13 cellular contexts compared by ENCODE assay signal in genomic region chr5:76326559-76327351, GRCh38.
A peak's percentile ranks its signal among the peaks of the same experiment; 100 is the strongest.
DNase-seq lines count a peak whose midpoint lies in the region; ATAC-seq and TF ChIP-seq lines count a peak whose summit lies in the region.
"Had no signal": no experiment of that assay in that cellular context is flagged by ENCODE, and none has a peak within 500 bp of the region (broad histone marks: within the 10 kb centered on the region; RNA-seq: fewer than 3 reads in every experiment).

No MANE protein-coding gene starts in this region.

- peaks cover 72% of the 10 kb centered on the region for H3K4me1 ChIP-seq in CD8-positive, alpha-beta memory T cell (ENCODE audit: insufficient read depth, low read length)
- H3K4me1 ChIP-seq in Loucy (ENCODE audit: insufficient read depth, low read length, poor library complexity, severe bottlenecking) (peaks cover 59% of the 10 kb centered on the region), endodermal cell (ENCODE audit: control insufficient read depth, insufficient read depth, low read length) (peaks cover 38% of the 10 kb centered on the region), neuron (ENCODE audit: insufficient read depth, low read length) (peaks cover 26% of the 10 kb centered on the region), psoas muscle (peaks cover 3% of the 10 kb centered on the region)

- no peaks in the 10 kb centered on the region for H3K36me3 ChIP-seq in CD8-positive, alpha-beta memory T cell (ENCODE audit: insufficient read depth, low read length)
- no peaks in the 10 kb centered on the region for H3K36me3 ChIP-seq in Loucy (ENCODE audit: insufficient read depth, low read length)
- H3K36me3 ChIP-seq in endodermal cell (ENCODE audit: control insufficient read depth, insufficient read depth, low read length) = no peaks in the 10 kb centered on the region
- H3K36me3 ChIP-seq in neuron (ENCODE audit: insufficient read depth, low read length) = no peaks in the 10 kb centered on the region
- H3K36me3 ChIP-seq in psoas muscle (ENCODE audit: insufficient read depth in 1 of 2, low read depth in 1 of 2) = no peaks in the 10 kb centered on the region
- H3K36me3 ChIP-seq: heart left ventricle, thyroid gland had no signal

- 9 to 11% methylated on average over 8 to 12 of the region's 12 CpGs for WGBS in endodermal cell (ENCODE audit: insufficient coverage in 1 of 2, insufficient read length in 1 of 2), 2 experiments
- WGBS in psoas muscle, 3 donors = 16 to 19% (median 19%) methylated on average over 12 of the region's 12 CpGs

- DNase-seq in CD8-positive, alpha-beta memory T cell = peak in 1 of 5 donors; percentile 5
- peak; percentile 87 for DNase-seq in endodermal cell
- DNase-seq in NCI-H1694 treated with DMSO at 0.1 percent for 48 hours (lab: John Stamatoyannopoulos, UW) = no peak
- no peak for DNase-seq in SIG-M5 treated with dmso at 0.1 percent for 504 hours (lab: John Stamatoyannopoulos, UW; ENCODE audit: unreplicated experiment)
- DNase-seq in psoas muscle = no peak
- DNase-seq: Karpas-422, naive B cell, NCI-H510A had no signal

- no peak overlapping the region for H2AFZ ChIP-seq in Loucy (ENCODE audit: low read length)
- H2AFZ ChIP-seq in neuron (ENCODE audit: low read depth, low read length) = peak overlapping the region; percentile 55

- ATAC-seq in HG03439 (IDR thresholded peaks at IDR 0.05; ENCODE audit: unreplicated experiment) (no peak), psoas muscle (no peak)

- intact Hi-C loops in psoas muscle (cut with DNase I) = no loop called here

- peaks cover 2 to 8% (median 3%) of the 10 kb centered on the region in 5 donors for H3K9me3 Mint-ChIP-seq in CD8-positive, alpha-beta memory T cell
- peaks cover 19% of the 10 kb centered on the region for H3K9me3 Mint-ChIP-seq in endodermal cell

- H3K4me1 Mint-ChIP-seq in CD8-positive, alpha-beta memory T cell = peaks cover 76 to 89% (median 88%) of the 10 kb centered on the region in 3 donors
- H3K4me1 Mint-ChIP-seq in endodermal cell = peaks cover 64% of the 10 kb centered on the region

- no peaks in the 10 kb centered on the region; the same call in 1 of the 2 replicates for H3F3A ChIP-seq in Loucy (ENCODE audit: low read depth)

- no peaks in the 10 kb centered on the region for H3K9me2 ChIP-seq in Loucy (replicated peaks; ENCODE audit: low read depth, low read length)

- H3K27ac Mint-ChIP-seq in CD8-positive, alpha-beta memory T cell = peak overlapping the region; percentile 92 to 99 (median 96)
- H3K27ac Mint-ChIP-seq in endodermal cell = peak overlapping the region; percentile 75

- peak overlapping the region; percentile 48 for H3K4me2 ChIP-seq in Loucy (ENCODE audit: low read depth, low read length, poor library complexity, severe bottlenecking)

- no peak for TF ChIP-seq CTCF in Loucy (conservative IDR thresholded peaks at IDR 0.05; ENCODE audit: low read length)
- no peak for TF ChIP-seq CTCF in endodermal cell (conservative IDR thresholded peaks at IDR 0.05)
- TF ChIP-seq CTCF in psoas muscle (IDR thresholded peaks at IDR 0.05) = no peak

- H3K27ac ChIP-seq in CD8-positive, alpha-beta memory T cell (ENCODE audit: low read depth, low read length) = peak overlapping the region; percentile 13
- H3K27ac ChIP-seq in endodermal cell (ENCODE audit: low read depth, low read length) = peak overlapping the region; percentile 67
- H3K27ac ChIP-seq in psoas muscle = no peak overlapping the region
- H3K27ac ChIP-seq: thyroid gland had no signal

- H4K20me1 ChIP-seq in Loucy (ENCODE audit: insufficient read depth, low read length, poor library complexity, severe bottlenecking) = no peaks in the 10 kb centered on the region

- no peaks in the 10 kb centered on the region for H3K9me3 ChIP-seq in CD8-positive, alpha-beta memory T cell (ENCODE audit: low read length)
- H3K9me3 ChIP-seq in Loucy (ENCODE audit: insufficient read depth, low read depth, low read length) (no peaks in the 10 kb centered on the region), endodermal cell (ENCODE audit: control insufficient read depth, low read length) (no peaks in the 10 kb centered on the region), neuron (ENCODE audit: low read length) (no peaks in the 10 kb centered on the region), psoas muscle (peaks cover 3% of the 10 kb centered on the region)
- H3K9me3 ChIP-seq: thyroid gland had no signal

- peak overlapping the region; percentile 33 for H3K4me3 ChIP-seq in CD8-positive, alpha-beta memory T cell (ENCODE audit: low read length)
- no peak overlapping the region for H3K4me3 ChIP-seq in Loucy (ENCODE audit: low read length, poor library complexity, severe bottlenecking)
- no peak overlapping the region for H3K4me3 ChIP-seq in endodermal cell (ENCODE audit: low read length)
- peak overlapping the region; percentile 34 for H3K4me3 ChIP-seq in neuron (ENCODE audit: low read length)
- no peak overlapping the region for H3K4me3 ChIP-seq in psoas muscle
- H3K4me3 ChIP-seq: heart left ventricle, thyroid gland had no signal

- no peaks in the 10 kb centered on the region for H3K27me3 Mint-ChIP-seq in CD8-positive, alpha-beta memory T cell
- peaks cover 3% of the 10 kb centered on the region for H3K27me3 Mint-ChIP-seq in endodermal cell (ENCODE audit: insufficient read depth)
- H3K27me3 Mint-ChIP-seq: naive B cell had no signal

- CTCF ChIA-PET in CD8-positive, alpha-beta memory T cell (lab: Charles Lee) = interaction anchor here (0.8 to 3.9 kb wide), 12 partner anchors 8 to 257 kb away, joined by 3 to 27 read pairs (median 4); partner anchors contain the start of gene IQGAP2

- H3K4me3 Mint-ChIP-seq in CD8-positive, alpha-beta memory T cell = peak overlapping the region; percentile 24 to 83 (median 81)
- H3K4me3 Mint-ChIP-seq in endodermal cell = peak overlapping the region; percentile 47

- peaks cover 0 to 20% (median 11%) of the 10 kb centered on the region in 3 donors for H3K36me3 Mint-ChIP-seq in CD8-positive, alpha-beta memory T cell
- peaks cover 5% of the 10 kb centered on the region for H3K36me3 Mint-ChIP-seq in endodermal cell (ENCODE audit: low read depth)
- H3K36me3 Mint-ChIP-seq: naive B cell had no signal

- H3K79me2 ChIP-seq in Loucy (ENCODE audit: insufficient read depth, low read length) = no peaks in the 10 kb centered on the region

- H3K9ac ChIP-seq in Loucy (ENCODE audit: low read depth, low read length, poor library complexity, severe bottlenecking) (no peak overlapping the region), endodermal cell (ENCODE audit: extremely low read depth, low read length, poor library complexity, severe bottlenecking) (no peak overlapping the region)

- no peaks in the 10 kb centered on the region for H3K27me3 ChIP-seq in CD8-positive, alpha-beta memory T cell (ENCODE audit: insufficient read depth, low read length, poor library complexity, severe bottlenecking)
- no peaks in the 10 kb centered on the region for H3K27me3 ChIP-seq in Loucy (ENCODE audit: insufficient read depth, low read length, poor library complexity, severe bottlenecking)
- H3K27me3 ChIP-seq in endodermal cell (ENCODE audit: control insufficient read depth, insufficient read depth, low read length, poor library complexity, severe bottlenecking) = no peaks in the 10 kb centered on the region
- no peaks in the 10 kb centered on the region for H3K27me3 ChIP-seq in neuron (ENCODE audit: insufficient read depth, low read length)
- no peaks in the 10 kb centered on the region for H3K27me3 ChIP-seq in psoas muscle (ENCODE audit: insufficient read depth in 3 of 3, low read length in 2 of 3)
- H3K27me3 ChIP-seq: thyroid gland had no signal

- POLR2A ChIA-PET in CD8-positive, alpha-beta memory T cell (lab: Charles Lee) = interaction anchor here (0.6 to 1.8 kb wide), 6 partner anchors 58 to 289 kb away, joined by 3 to 15 read pairs (median 6); partner anchors contain the start of gene IQGAP2

Comparison
In these comparisons a context has a peak if more than half of its experiments do, and no peak if none do; other contexts are left out.
1. H3K4me3 ChIP-seq: peak in CD8-positive, alpha-beta memory T cell (single experiment) and neuron (single experiment); none in Loucy (single experiment), endodermal cell (single experiment) and psoas muscle (single experiment).